In genomic region chr12:20524113-20524512, GRCh38 we compare ENCODE assay signal across 2 cellular contexts.
TF ChIP-seq lines count a peak whose summit lies in the region.

No MANE protein-coding gene starts in this region.

TF ChIP-seq in SK-N-SH, 30 proteins besides CTCF, POLR2A, EP300 and RAD21 (continued from another document):
- TF ChIP-seq PBX3 (IDR thresholded peaks at IDR 0.05) (no peak), FOSL2 (IDR thresholded peaks at IDR 0.05; ENCODE audit: borderline replicate concordance, low read depth) (no peak), CHD2 (IDR thresholded peaks at IDR 0.05; ENCODE audit: low read length, partially characterized antibody) (no peak), MXI1 (IDR thresholded peaks at IDR 0.05; ENCODE audit: low read depth, low read length) (no peak)
TF ChIP-seq in SK-N-SH: peak in this region for 0.

TF ChIP-seq in SK-N-SH treated with all-trans-retinoic acid at 6 μM for 48 hours, 23 proteins besides CTCF, POLR2A, EP300 and RAD21 (continued from another document):
- TF ChIP-seq CSRNP3 (CRISPR knock-in tag; IDR thresholded peaks at IDR 0.05) (no peak), ZFP30 (CRISPR knock-in tag; IDR thresholded peaks at IDR 0.05) (no peak), ESRRG (CRISPR knock-in tag; IDR thresholded peaks at IDR 0.05) (no peak), BACH2 (CRISPR knock-in tag; IDR thresholded peaks at IDR 0.05; ENCODE audit: borderline replicate concordance) (no peak), ISL1 (CRISPR knock-in tag; IDR thresholded peaks at IDR 0.05) (no peak), ZNF8 (CRISPR knock-in tag; IDR thresholded peaks at IDR 0.05) (no peak), ARNTL (CRISPR knock-in tag; IDR thresholded peaks at IDR 0.05; ENCODE audit: borderline replicate concordance, low read depth) (no peak), PPARA (CRISPR knock-in tag; IDR thresholded peaks at IDR 0.05; ENCODE audit: borderline replicate concordance) (no peak), CSDC2 (CRISPR knock-in tag; IDR thresholded peaks at IDR 0.05) (no peak), TSHZ2 (CRISPR knock-in tag; IDR thresholded peaks at IDR 0.05) (no peak), TOX (CRISPR knock-in tag; IDR thresholded peaks at IDR 0.05; ENCODE audit: borderline replicate concordance) (no peak)
